In the genomic region with DNA sequence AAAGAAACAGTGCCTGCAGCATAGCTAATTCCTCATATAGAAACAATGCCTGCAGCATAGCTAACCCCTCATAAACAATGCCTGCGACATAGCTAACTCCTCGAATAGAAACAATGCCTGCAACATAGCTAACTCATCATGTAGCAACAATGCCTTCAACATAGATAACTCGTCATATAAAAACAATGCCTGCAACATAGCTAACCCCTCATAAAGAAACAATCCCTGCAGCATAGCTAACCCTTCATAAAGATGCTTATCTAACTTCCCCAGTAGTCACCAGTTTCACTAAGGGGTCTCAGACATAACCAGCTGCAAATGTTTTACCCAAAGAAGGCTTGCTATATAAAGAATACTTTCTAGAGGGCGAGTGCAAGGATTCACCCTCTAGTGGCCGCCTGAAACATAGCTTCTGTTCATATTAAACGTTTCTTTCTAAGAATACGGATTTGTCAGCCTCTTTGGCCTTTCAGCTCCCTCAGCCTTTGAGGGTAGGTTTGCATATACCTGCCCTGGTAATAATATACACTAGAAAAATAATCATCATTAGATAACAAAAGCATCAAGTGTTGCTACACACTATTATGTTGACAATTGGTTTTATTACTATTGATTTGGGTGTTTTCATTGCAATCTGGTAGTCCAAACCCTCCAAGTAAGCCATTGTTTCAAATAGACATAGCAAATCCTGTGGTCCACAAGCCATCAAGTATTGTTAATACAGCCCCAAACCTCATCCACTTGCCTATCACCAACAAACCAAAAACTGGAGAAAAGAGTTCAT, we compare ENCODE assay signal across 9 cellular contexts. TPM values are rescaled to one million over a fixed set of nuclear protein-coding genes. Genes with fewer than 3 reads are reported as not detected.
A peak's percentile ranks its signal among the peaks of the same experiment; 100 is the strongest.
DNase-seq lines count a peak whose midpoint lies in the region; ATAC-seq and TF ChIP-seq lines count a peak whose summit lies in the region.
"Had no signal": no experiment of that assay in that cellular context is flagged by ENCODE, and none has a peak within 500 bp of the region (broad histone marks: within the 10 kb centered on the region; RNA-seq: fewer than 3 reads in every experiment).

No MANE protein-coding gene starts in this region.

- no peak overlapping the region for H3K14ac ChIP-seq in H9 (ENCODE audit: insufficient read depth, low read length)

- no peak overlapping the region for H3K4ac ChIP-seq in H9 (ENCODE audit: low read depth, low read length)

- H3K4me3 ChIP-seq in BJ (ENCODE audit: low read depth, low read length): no peak overlapping the region
- no peak overlapping the region for H3K4me3 ChIP-seq in astrocyte of the spinal cord (ENCODE audit: low read depth, low read length)
- no peak overlapping the region for H3K4me3 ChIP-seq in lower lobe of right lung

- no peaks in the 10 kb centered on the region for H3K27me3 Mint-ChIP-seq in H9 (ENCODE audit: low read depth)

- no peak overlapping the region for H4K91ac ChIP-seq in H9 (ENCODE audit: insufficient read length, low read depth, low read length)

- H3K27ac Mint-ChIP-seq in H9: no peak overlapping the region

- no peak overlapping the region for H4K5ac ChIP-seq in H9 (ENCODE audit: insufficient read length, low read depth, low read length)

- no peak overlapping the region for H2BK20ac ChIP-seq in H9 (ENCODE audit: low read depth, low read length, poor library complexity, severe bottlenecking)

- H3K9me3 ChIP-seq in H9 (ENCODE audit: control insufficient read depth, low read depth, low read length) (no peaks in the 10 kb centered on the region), lower lobe of right lung (no peaks in the 10 kb centered on the region)
- H3K9me3 ChIP-seq: neutrophil had no signal

- H3K4me1 ChIP-seq in H9 (ENCODE audit: insufficient read depth, low read length) (no peaks in the 10 kb centered on the region), lower lobe of right lung (no peaks in the 10 kb centered on the region)

- CTCF ChIA-PET in BJ (lab: Yijun Ruan, JAX): interaction anchor here (0.6 to 2.2 kb wide), 17 partner anchors 8 to 294 kb away, joined by 3 to 18 read pairs (median 4); a partner anchor contains a TSS

- no peak overlapping the region for H3K23ac ChIP-seq in H9 (ENCODE audit: insufficient read length, low read depth, low read length)

- H2BK12ac ChIP-seq in H9 (ENCODE audit: insufficient read length, low read depth, low read length): no peak overlapping the region

- peaks cover 3 to 4% (median 4%) of the 10 kb centered on the region in 3 experiments for H3K36me3 Mint-ChIP-seq in H9 (ENCODE audit: insufficient read depth in 1 of 3, low read depth in 3 of 3)

- H3K4me3 Mint-ChIP-seq in H9: no peak overlapping the region

- no CpG with 5 or more reads among the region's 7 CpGs for WGBS in H9 (ENCODE audit: extremely low coverage, insufficient read length, low lambda C conversion rate)

- H2BK15ac ChIP-seq in H9 (ENCODE audit: low read depth, low read length): no peak overlapping the region

- H4K20me1 ChIP-seq in H9 (ENCODE audit: control insufficient read depth, insufficient read depth, insufficient read length): no peaks in the 10 kb centered on the region

- no peak overlapping the region for H3K56ac ChIP-seq in H9 (ENCODE audit: insufficient read length, low read depth, low read length)

- H3K4me1 Mint-ChIP-seq in H9: peaks cover 7 to 13% of the 10 kb centered on the region in 2 experiments; a peak in 3 of 4 replicates

- H3K27ac ChIP-seq in H9 (ENCODE audit: insufficient read length, low read depth, low read length) (no peak overlapping the region), lower lobe of right lung (no peak overlapping the region)
- H3K27ac ChIP-seq: neutrophil had no signal

- H3K4me2 ChIP-seq in H9 (ENCODE audit: insufficient read depth, insufficient read length, low read length): no peak overlapping the region

- intact Hi-C loops in lower lobe of right lung (cut with DNase I): no loop called here

- H2BK120ac ChIP-seq in H9 (ENCODE audit: low read depth, low read length, poor library complexity, severe bottlenecking): no peak overlapping the region

- POLR2A ChIA-PET in BJ (lab: Charles Lee): no interaction called here

- H3K9ac ChIP-seq in H9 (ENCODE audit: extremely low read depth, insufficient read length, low read length): no peak overlapping the region

- peaks cover 3 to 4% of the 10 kb centered on the region in 2 experiments for H3K9me3 Mint-ChIP-seq in H9

- H2AK5ac ChIP-seq in H9 (ENCODE audit: insufficient read length, low read length): no peak overlapping the region

- H3K23me2 ChIP-seq in H9 (ENCODE audit: insufficient read length, low read depth, low read length, poor library complexity, severe bottlenecking): no peaks in the 10 kb centered on the region

- no peak overlapping the region for H2BK5ac ChIP-seq in H9 (ENCODE audit: insufficient read length, low read length)

- peak; percentile 9 for DNase-seq in BJ (ENCODE audit: low read depth)
- no peak for DNase-seq in H9
- DNase-seq in astrocyte of the spinal cord (ENCODE audit: low read depth, low spot score): peak; percentile 29
- DNase-seq in lower lobe of right lung: no peak
- DNase-seq in amniotic stem cell (lab: John Stamatoyannopoulos, UW): no peak
- DNase-seq in DMS79 treated with DMSO at 0.1 percent for 48 hours (lab: John Stamatoyannopoulos, UW): no peak

- H3K79me1 ChIP-seq in H9 (ENCODE audit: insufficient read depth, low read depth, low read length, poor library complexity, severe bottlenecking): no peaks in the 10 kb centered on the region

- no peak overlapping the region for H2AFZ ChIP-seq in H9 (ENCODE audit: low read length)

- no peak overlapping the region for H3T11ph ChIP-seq in H9 (ENCODE audit: low read length)

- H3K36me3 ChIP-seq in BJ (ENCODE audit: control insufficient read depth, insufficient read depth, low read length): no peaks in the 10 kb centered on the region
- no peaks in the 10 kb centered on the region for H3K36me3 ChIP-seq in lower lobe of right lung
- H3K36me3 ChIP-seq: neutrophil had no signal

- ATAC-seq in lower lobe of right lung (no peak), GM21447 (IDR thresholded peaks at IDR 0.05; ENCODE audit: unreplicated experiment) (no peak), HG02885 (IDR thresholded peaks at IDR 0.05; ENCODE audit: poor library complexity, unreplicated experiment) (no peak)

- TF ChIP-seq CTCF in BJ (IDR thresholded peaks at IDR 0.05; ENCODE audit: insufficient read depth, low read depth, low read length) (peak; percentile 80), H9 (conservative IDR thresholded peaks at IDR 0.05) (peak; percentile 81), astrocyte of the spinal cord (IDR thresholded peaks at IDR 0.05; ENCODE audit: low read depth, low read length) (peak; percentile 79), lower lobe of right lung (IDR thresholded peaks at IDR 0.05) (peak; percentile 61)

- H4K8ac ChIP-seq in H9 (replicated peaks; ENCODE audit: insufficient read length, low read depth, low read length): no peak overlapping the region

- in situ Hi-C loops in astrocyte of the spinal cord (cut with HindIII; ENCODE audit: low sequenced_read_pairs): no loop called here

- H3K79me2 ChIP-seq in H9 (ENCODE audit: insufficient read depth, low read length): no peaks in the 10 kb centered on the region

- no peak overlapping the region for H3K18ac ChIP-seq in H9 (ENCODE audit: insufficient read length, low read depth, low read length)

- H3K27me3 ChIP-seq in BJ (ENCODE audit: control insufficient read depth, insufficient read depth, low read length) (no peaks in the 10 kb centered on the region), H9 (ENCODE audit: insufficient read depth, low read length) (no peaks in the 10 kb centered on the region), lower lobe of right lung (ENCODE audit: low read depth) (no peaks in the 10 kb centered on the region)
- H3K27me3 ChIP-seq: neutrophil had no signal

RNA-seq across cellular contexts. Expression of a gene that starts 44.4 kb away (rescaled TPM):
- polyA plus RNA-seq in BJ (2011; rRNA removed): 5.8 and 6.8 TPM in 2 replicates
- polyA minus RNA-seq in BJ (2011; rRNA and poly(A)+ RNA removed): 4.4 and 8.2 TPM in 2 replicates
- total RNA-seq in H9 (2021): 27.4 and 28.2 TPM in 2 replicates
- 20.9 TPM for total RNA-seq in lower lobe of right lung

Comparison
In these comparisons a context has a peak if more than half of its experiments do, and no peak if none do; other contexts are left out.
1. DNase-seq: peak in BJ (single experiment) and astrocyte of the spinal cord (single experiment); none in H9 (single experiment), lower lobe of right lung (single experiment), amniotic stem cell (single experiment) and DMS79 treated with DMSO at 0.1 percent for 48 hours (single experiment).
2. Peak in every context shown above with its lines, with median percentiles within 50 percentile points of each other: CTCF ChIP-seq.